Comparison of ENCODE assay signal across 1 cellular context in the genomic region with DNA sequence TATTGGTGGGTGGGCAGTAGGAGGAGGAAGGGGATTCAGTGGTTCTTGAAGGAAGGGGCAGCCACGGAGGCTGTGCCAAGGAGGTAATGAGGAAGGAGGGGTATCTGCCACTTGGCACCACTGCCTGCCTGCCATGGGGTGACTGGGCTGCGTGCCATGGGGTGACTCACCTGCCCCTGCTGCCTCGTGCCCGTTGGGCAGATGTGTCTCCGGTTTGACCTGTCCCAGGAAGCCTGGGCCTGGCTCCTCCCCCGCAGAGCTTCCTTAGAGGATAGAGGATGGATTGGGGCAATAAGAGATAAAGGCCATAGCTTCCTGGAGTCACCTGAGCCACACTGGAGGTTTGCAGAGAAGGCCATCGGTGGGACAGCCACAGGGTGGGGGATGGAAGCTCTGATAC.
A peak's percentile ranks its signal among the peaks of the same experiment; 100 is the strongest.
TF ChIP-seq lines count a peak whose summit lies in the region.

No MANE protein-coding gene starts in this region.

TF ChIP-seq in endothelial cell of umbilical vein, 7 proteins besides CTCF, POLR2A, EP300 and RAD21:
- peak; percentile 41 for TF ChIP-seq POLR2AphosphoS5 (IDR thresholded peaks at IDR 0.05; ENCODE audit: insufficient read depth, low read depth, low read length)
- no peak for TF ChIP-seq EZH2 (IDR thresholded peaks at IDR 0.05; ENCODE audit: borderline replicate concordance, low read depth, low read length, severe bottlenecking)
